In the genomic region with DNA sequence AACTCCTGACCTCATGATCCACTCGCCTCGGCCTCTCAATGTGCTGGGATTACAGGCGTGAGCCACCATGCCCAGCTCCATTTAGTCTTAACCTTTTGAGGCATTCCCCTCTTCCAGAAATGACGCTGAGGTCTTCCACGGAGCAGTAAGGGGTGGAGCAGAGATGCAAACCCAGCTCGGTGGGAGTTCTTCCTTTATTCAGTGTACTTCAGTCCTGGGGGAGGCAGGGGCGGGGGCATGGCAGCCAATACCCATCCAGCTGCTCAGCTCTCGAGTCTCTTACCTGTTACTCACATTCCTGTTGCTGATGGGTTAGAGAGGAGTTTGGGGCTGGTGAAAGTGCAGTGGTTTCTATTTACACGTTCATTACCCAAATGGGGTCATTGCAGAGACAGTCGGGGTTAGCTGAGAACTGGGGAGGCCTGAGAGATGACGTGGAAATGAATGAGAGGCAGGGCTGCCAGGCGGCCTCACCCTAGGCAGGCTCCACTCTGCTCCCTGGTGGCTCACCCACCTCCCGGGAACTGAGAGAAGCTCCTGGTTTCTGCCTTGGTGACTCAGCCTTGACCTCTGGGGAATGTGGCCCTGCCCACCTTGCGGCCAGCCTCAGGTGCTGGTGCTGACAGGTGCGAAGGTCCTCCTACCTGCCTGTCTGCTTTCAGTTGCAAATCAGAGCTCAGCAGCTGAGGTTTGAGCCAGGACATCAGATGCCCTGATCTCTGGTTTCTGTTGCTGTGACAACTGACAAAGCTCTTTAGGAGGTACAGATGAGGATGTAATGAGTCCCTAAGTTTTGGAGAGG, we compare ENCODE assay signal across 8 cellular contexts. TPM values are rescaled to one million over a fixed set of nuclear protein-coding genes. Genes with fewer than 3 reads are reported as not detected.
DNase-seq lines count a peak whose midpoint lies in the region; ATAC-seq, FAIRE-seq and TF ChIP-seq lines count a peak whose summit lies in the region.

No MANE protein-coding gene starts in this region.

- dilution Hi-C loops in keratinocyte (cut with MboI; ENCODE audit: extremely low pct_ligation_motif_present, low sequenced_read_pairs), result loop anchor here (25.0 kb wide), 1 partner anchor 209 kb away; no protein-coding TSS in a partner anchor

- no peak for TF ChIP-seq CTCF in HEK293 (tag by site-specific recombination; IDR thresholded peaks at IDR 0.05)
- peak in 2 of 6 experiments; percentile 13 to 15 for TF ChIP-seq CTCF in adrenal gland (IDR thresholded peaks at IDR 0.05)
- peak; percentile 67 to 81 (median 68) for TF ChIP-seq CTCF in keratinocyte (optimal IDR thresholded peaks at IDR 0.05 in 1 of 3, IDR thresholded peaks at IDR 0.05 in 1 of 3, conservative IDR thresholded peaks at IDR 0.05 in 1 of 3; ENCODE audit: extremely low read depth in 1 of 3, insufficient read depth in 2 of 3, low read length in 3 of 3)
- TF ChIP-seq CTCF in upper lobe of left lung (IDR thresholded peaks at IDR 0.05), result peak in 5 of 6 experiments; percentile 7 to 56 (median 32)

- H3K4me3 ChIP-seq in HEK293 (ENCODE audit: low read depth, low read length) (no peak overlapping the region), adrenal gland (no peak overlapping the region), keratinocyte (ENCODE audit: control insufficient read depth in 2 of 3, extremely low read depth in 1 of 3, insufficient read depth in 2 of 3, low read depth in 1 of 3, low read length in 3 of 3) (no peak overlapping the region), upper lobe of left lung (no peak overlapping the region)

- no peaks in the 10 kb centered on the region for H3K4me1 ChIP-seq in HEK293 (ENCODE audit: control insufficient read depth, insufficient read depth, low read length)
- H3K4me1 ChIP-seq in adrenal gland (replicated peaks in 1 of 2), result peaks cover 26 to 28% of the 10 kb centered on the region in 2 donors
- H3K4me1 ChIP-seq in keratinocyte (ENCODE audit: control insufficient read depth, extremely low read depth, insufficient read depth, low read length), result peaks cover 15% of the 10 kb centered on the region
- H3K4me1 ChIP-seq in upper lobe of left lung, result peaks cover 31 to 40% (median 32%) of the 10 kb centered on the region in 4 donors

- DNase-seq in 8988T, result peak; percentile 73
- peak in 5 of 7 donors; percentile 43 to 73 (median 52) for DNase-seq in adrenal gland
- DNase-seq in keratinocyte (ENCODE audit: low read depth, low spot score), result peak; percentile 80
- peak in 1 of 2 donors; percentile 92 for DNase-seq in upper lobe of left lung
- DNase-seq in NCI-H128 (lab: John Stamatoyannopoulos, UW; ENCODE audit: unreplicated experiment), result no peak
- DNase-seq in HTR-8/SVneo (ENCODE audit: insufficient read length, low spot score), result no peak
- no peak for DNase-seq in KBM-7

- ATAC-seq in upper lobe of left lung (ENCODE audit: low FRiP score in 2 of 2), result peak; percentile 71 to 94

- H3K36me3 ChIP-seq in HEK293 (ENCODE audit: control insufficient read depth in 2 of 2, insufficient read depth in 1 of 2, low read length in 2 of 2) (peaks cover 3 to 61% of the 10 kb centered on the region in 2 experiments; a peak in 2 of 3 replicates), adrenal gland (replicated peaks in 1 of 2) (peaks cover 0 to 21% of the 10 kb centered on the region in 2 donors), keratinocyte (ENCODE audit: control insufficient read depth in 2 of 2, extremely low read depth in 1 of 2, insufficient read depth in 2 of 2, low read length in 2 of 2) (peaks cover 21 to 28% of the 10 kb centered on the region in 2 experiments), upper lobe of left lung (peaks cover 6 to 45% (median 31%) of the 10 kb centered on the region in 4 donors)

- H4K20me1 ChIP-seq in keratinocyte (ENCODE audit: control insufficient read depth, extremely low read depth, insufficient read depth, low read length), result peaks cover 5% of the 10 kb centered on the region

- TF ChIP-seq POLR2A in adrenal gland (IDR thresholded peaks at IDR 0.05), result no peak
- TF ChIP-seq POLR2A in upper lobe of left lung (IDR thresholded peaks at IDR 0.05), result no peak

- POLR2A ChIA-PET in HEK293 (lab: Yijun Ruan, JAX), result interaction anchor here (0.6 to 1.1 kb wide), 2 partner anchors 10 to 68 kb away, joined by 3 to 6 read pairs; no protein-coding TSS in a partner anchor

- intact Hi-C loops in adrenal gland (cut with DNase I), result no loop called here

- no peaks in the 10 kb centered on the region for H3K27me3 ChIP-seq in adrenal gland
- no peaks in the 10 kb centered on the region for H3K27me3 ChIP-seq in keratinocyte (ENCODE audit: control insufficient read depth, extremely low read depth, insufficient read depth, low read length)
- H3K27me3 ChIP-seq in upper lobe of left lung, result no peaks in the 10 kb centered on the region

- no peak overlapping the region for H3K27ac ChIP-seq in HEK293 (ENCODE audit: extremely low read depth, low read depth, low read length)
- H3K27ac ChIP-seq in adrenal gland, result peak overlapping the region in 3 of 5 donors; percentile 55 to 88 (median 58)
- peak overlapping the region; percentile 61 for H3K27ac ChIP-seq in keratinocyte (ENCODE audit: control insufficient read depth, insufficient read depth, low read length)
- H3K27ac ChIP-seq in upper lobe of left lung, result peak overlapping the region; percentile 65 to 87 (median 78)

- H3K4me2 ChIP-seq in keratinocyte (ENCODE audit: control insufficient read depth, extremely low read depth, insufficient read depth, low read depth, low read length), result peak overlapping the region; percentile 27

- FAIRE-seq in keratinocyte (lab: Jason Lieb, UNC) (peak; percentile 70), HTR-8/SVneo (lab: Jason Lieb, UNC) (no peak)

- H3K9me3 ChIP-seq in HEK293 (ENCODE audit: control insufficient read depth, insufficient read depth, low read depth, low read length) (no peaks in the 10 kb centered on the region), adrenal gland (replicated peaks in 1 of 3) (no peaks in the 10 kb centered on the region), keratinocyte (ENCODE audit: control insufficient read depth, low read depth, low read length) (no peaks in the 10 kb centered on the region), upper lobe of left lung (no peaks in the 10 kb centered on the region)

- TF ChIP-seq EP300 in upper lobe of left lung (IDR thresholded peaks at IDR 0.05), result no peak

- peaks cover 2% of the 10 kb centered on the region for H3K9me1 ChIP-seq in keratinocyte (ENCODE audit: control insufficient read depth, extremely low read depth, insufficient read depth, low read length)

- peak overlapping the region; percentile 48 for H3K9ac ChIP-seq in keratinocyte (ENCODE audit: control insufficient read depth, extremely low read depth, insufficient read depth, low read length)

- H3K79me2 ChIP-seq in keratinocyte (ENCODE audit: control insufficient read depth, insufficient read depth, low read length), result no peaks in the 10 kb centered on the region

- CTCF ChIA-PET in HEK293 (lab: Yijun Ruan, JAX), result interaction anchor here (0.6 to 1.9 kb wide), 16 partner anchors 10 to 629 kb away, joined by 3 to 7 read pairs (median 3); no protein-coding TSS in a partner anchor

- WGBS in adrenal gland, 4 donors, result 66 to 77% (median 73%) methylated on average over 13 to 15 of the region's 15 CpGs
- WGBS in upper lobe of left lung, 2 donors, result 68 to 80% methylated on average over 9 to 14 of the region's 15 CpGs

- in situ Hi-C loops in KBM-7 (cut with MboI; ENCODE audit: low pct_unique_long_range_greater_than_20kb, low sequenced_read_pairs), result loop anchor here (25.0 kb wide), 1 partner anchor 209 kb away; no protein-coding TSS in a partner anchor

- H2AFZ ChIP-seq in keratinocyte (ENCODE audit: control insufficient read depth, low read length), result no peak overlapping the region

TF ChIP-seq in HEK293, 187 proteins besides CTCF, POLR2A, EP300 and RAD21 (continues in another document):
- TF ChIP-seq ZNF658 (tag by site-specific recombination; IDR thresholded peaks at IDR 0.05) (no peak), SCRT2 (tag by site-specific recombination; IDR thresholded peaks at IDR 0.05) (peak; percentile 39; the same call in 1 of the 2 replicates), ZNF830 (tag by site-specific recombination; IDR thresholded peaks at IDR 0.05; ENCODE audit: low read depth) (no peak), PRDM1 (tag by site-specific recombination; IDR thresholded peaks at IDR 0.05) (no peak)
- TF ChIP-seq, protein P1, sequence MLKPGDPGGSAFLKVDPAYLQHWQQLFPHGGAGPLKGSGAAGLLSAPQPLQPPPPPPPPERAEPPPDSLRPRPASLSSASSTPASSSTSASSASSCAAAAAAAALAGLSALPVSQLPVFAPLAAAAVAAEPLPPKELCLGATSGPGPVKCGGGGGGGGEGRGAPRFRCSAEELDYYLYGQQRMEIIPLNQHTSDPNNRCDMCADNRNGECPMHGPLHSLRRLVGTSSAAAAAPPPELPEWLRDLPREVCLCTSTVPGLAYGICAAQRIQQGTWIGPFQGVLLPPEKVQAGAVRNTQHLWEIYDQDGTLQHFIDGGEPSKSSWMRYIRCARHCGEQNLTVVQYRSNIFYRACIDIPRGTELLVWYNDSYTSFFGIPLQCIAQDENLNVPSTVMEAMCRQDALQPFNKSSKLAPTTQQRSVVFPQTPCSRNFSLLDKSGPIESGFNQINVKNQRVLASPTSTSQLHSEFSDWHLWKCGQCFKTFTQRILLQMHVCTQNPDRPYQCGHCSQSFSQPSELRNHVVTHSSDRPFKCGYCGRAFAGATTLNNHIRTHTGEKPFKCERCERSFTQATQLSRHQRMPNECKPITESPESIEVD (tag by site-specific recombination; IDR thresholded peaks at IDR 0.05), result no peak

RNA-seq across cellular contexts. Expression of a gene that starts 13.4 kb away (rescaled TPM):
- total RNA-seq in adrenal gland, result 10 to 100 TPM in 5 of 8 donors, 1 to 10 TPM in 3; 2.5 to 41.0 (median 11.5) TPM
- polyA plus RNA-seq in adrenal gland, result 10 to 100 TPM in 1 of 3 donors, 1 to 10 TPM in 2; 3.0 to 13.4 (median 3.4) TPM
- polyA plus RNA-seq in keratinocyte, result 45.8 to 74.8 TPM (median 66.2 TPM) in 3 replicates
- 57.5 TPM for polyA plus RNA-seq in keratinocyte (2011; ENCODE audit: low read depth)
- polyA plus RNA-seq in keratinocyte (2011; cell fraction: cytosol; rRNA removed), result 24.3 and 36.9 TPM in 2 replicates
- polyA plus RNA-seq in keratinocyte (2011; cell fraction: nucleus; rRNA removed), result 97.9 and 116 TPM in 2 replicates
- 66.2 and 72.4 TPM in 2 replicates for polyA plus RNA-seq in keratinocyte (2012; ENCODE audit: low replicate concordance)
- 60.5 to 115 TPM (median 88.8 TPM) in 3 replicates for polyA minus RNA-seq in keratinocyte
- 102 TPM for polyA minus RNA-seq in keratinocyte (2011; cell fraction: cytosol; rRNA and poly(A)+ RNA removed)
- 130 and 161 TPM in 2 replicates for polyA minus RNA-seq in keratinocyte (2011; cell fraction: nucleus; rRNA and poly(A)+ RNA removed)
- 100 to 1,000 TPM in 1 of 6 donors, 10 to 100 TPM in 5; 49.2 to 105 (median 72.1) TPM for total RNA-seq in upper lobe of left lung

Comparison
In these comparisons a context has a peak if more than half of its experiments do, and no peak if none do; other contexts are left out.
1. DNase-seq: peak in 8988T (single experiment), adrenal gland (5 of 7) and keratinocyte (single experiment); none in NCI-H128 (single experiment), HTR-8/SVneo (single experiment) and KBM-7 (single experiment).